ENCODE assay signal across 13 cellular contexts in the genomic region with DNA sequence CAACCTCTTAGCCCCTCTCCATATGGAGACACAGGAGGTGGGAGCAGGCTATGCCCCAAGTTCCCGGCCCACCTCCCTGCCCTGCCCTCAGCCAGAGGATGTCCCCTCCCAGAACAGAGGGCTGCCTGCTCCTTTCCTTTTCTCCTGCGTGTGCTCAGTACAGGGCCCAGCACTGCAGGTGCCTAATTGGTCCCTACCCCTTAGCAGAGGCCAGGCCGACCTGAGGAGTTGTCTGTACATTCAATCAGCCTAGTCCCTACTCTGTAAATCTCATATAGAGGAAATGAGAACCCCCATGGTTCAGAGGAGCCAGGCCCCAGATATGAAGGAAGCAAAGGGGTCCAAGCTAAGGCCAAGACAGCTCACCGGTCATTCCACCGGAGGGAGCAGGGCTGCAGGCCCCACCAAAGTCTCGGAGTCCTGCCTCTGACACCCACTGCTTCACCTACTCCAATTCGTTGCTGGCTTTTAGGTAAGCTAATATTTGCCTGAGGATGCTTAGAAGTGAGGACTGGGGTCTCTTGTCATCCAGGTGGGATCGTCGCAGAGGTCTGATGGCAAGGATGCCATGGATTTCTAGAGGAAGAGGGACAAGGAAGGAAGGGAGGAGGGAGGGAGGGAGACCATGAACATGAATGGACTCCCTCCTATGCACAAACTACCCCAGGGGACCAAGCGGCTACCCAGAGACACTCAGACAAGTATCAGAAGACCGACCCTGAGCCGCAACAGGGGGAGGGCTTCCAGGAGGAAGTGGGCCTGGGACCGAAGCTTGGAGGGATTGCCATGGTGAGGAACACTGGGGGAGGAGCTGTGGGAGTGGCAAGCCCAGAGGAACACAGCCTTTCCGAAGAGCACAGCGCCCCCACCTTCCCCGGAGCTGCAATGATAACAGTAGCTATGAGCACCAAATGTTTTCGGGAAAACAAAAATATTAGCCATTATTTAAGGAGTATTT. TPM values are rescaled to one million over a fixed set of nuclear protein-coding genes. Genes with fewer than 3 reads are reported as not detected.
DNase-seq lines count a peak whose midpoint lies in the region; ATAC-seq and TF ChIP-seq lines count a peak whose summit lies in the region.
"Had no signal": no experiment of that assay in that cellular context is flagged by ENCODE, and none has a peak within 500 bp of the region (broad histone marks: within the 10 kb centered on the region; RNA-seq: fewer than 3 reads in every experiment).

No MANE protein-coding gene starts in this region.

- H3K9me3 Mint-ChIP-seq in activated CD4-positive, alpha-beta memory T cell treated with anti-CD3 and anti-CD28 coated beads for 36 hours: no peaks in the 10 kb centered on the region

- no peak overlapping the region for H3K9ac ChIP-seq in colonic mucosa (ENCODE audit: low read depth in 2 of 2, low read length in 2 of 2)

- POLR2A ChIA-PET in activated CD4-positive, alpha-beta memory T cell treated with anti-CD3 and anti-CD28 coated beads for 36 hours (lab: Charles Lee): no interaction called here

- H3K27me3 ChIP-seq in colonic mucosa: no peaks in the 10 kb centered on the region
- H3K27me3 ChIP-seq: left lung had no signal

- no peak overlapping the region for H3K27ac Mint-ChIP-seq in activated CD4-positive, alpha-beta memory T cell treated with anti-CD3 and anti-CD28 coated beads for 36 hours
- H3K27ac Mint-ChIP-seq: activated naive CD4-positive, alpha-beta T cell treated with anti-CD3 and anti-CD28 coated beads for 36 hours; CD4-positive, CD25-positive, alpha-beta regulatory T cell had no signal

- peaks cover 4% of the 10 kb centered on the region for H3K4me1 Mint-ChIP-seq in activated CD4-positive, alpha-beta memory T cell treated with anti-CD3 and anti-CD28 coated beads for 36 hours (ENCODE audit: low read depth)
- H3K4me1 Mint-ChIP-seq: CD4-positive, CD25-positive, alpha-beta regulatory T cell had no signal

- no peak overlapping the region for H3K4me3 Mint-ChIP-seq in activated CD4-positive, alpha-beta memory T cell treated with anti-CD3 and anti-CD28 coated beads for 36 hours
- H3K4me3 Mint-ChIP-seq: activated naive CD4-positive, alpha-beta T cell treated with anti-CD3 and anti-CD28 coated beads for 36 hours; CD4-positive, CD25-positive, alpha-beta regulatory T cell had no signal

- ATAC-seq in HG02973 (IDR thresholded peaks at IDR 0.05; ENCODE audit: unreplicated experiment): no peak
- no peak for ATAC-seq in HG03139 (IDR thresholded peaks at IDR 0.05; ENCODE audit: unreplicated experiment)
- ATAC-seq: left lung had no signal

- peak; percentile 3 for TF ChIP-seq CTCF in NB4 (IDR thresholded peaks at IDR 0.05; ENCODE audit: low read depth, low read length)
- TF ChIP-seq CTCF in colonic mucosa (IDR thresholded peaks at IDR 0.05): no peak

- intact Hi-C loops in colonic mucosa (cut with DNase I): no loop called here
- intact Hi-C loops in activated CD4-positive, alpha-beta memory T cell treated with anti-CD3 and anti-CD28 coated beads for 36 hours (cut with micrococcal nuclease): no loop called here

- H3K4me3 ChIP-seq in NB4 (ENCODE audit: low read depth, low read length): no peak overlapping the region
- H3K4me3 ChIP-seq in colonic mucosa: no peak overlapping the region
- H3K4me3 ChIP-seq: left lung had no signal

- peak; percentile 89 for DNase-seq in DMS 273 treated with DMSO at 0.1 percent for 48 hours (lab: John Stamatoyannopoulos, UW)
- peak; percentile 26 for DNase-seq in NB4 (ENCODE audit: low read depth)
- peak; percentile 7 for DNase-seq in colonic mucosa
- peak; percentile 75 for DNase-seq in mesenteric fat pad (ENCODE audit: low spot score)
- no peak for DNase-seq in stimulated activated CD4-positive, alpha-beta T cell treated with anti-CD3 and anti-CD28 coated beads, Interleukin-2, amount 100 ng/mL, for 24 hours
- DNase-seq in activated CD4-positive, alpha-beta memory T cell treated with anti-CD3 and anti-CD28 coated beads for 36 hours: no peak
- DNase-seq: activated naive CD4-positive, alpha-beta T cell treated with anti-CD3 and anti-CD28 coated beads for 36 hours; CD4-positive, CD25-positive, alpha-beta regulatory T cell; left lung; NCI-H446 treated with DMSO at 0.1 percent for 48 hours; stimulated activated CD4-positive, alpha-beta T cell treated with anti-CD3 and anti-CD28 coated beads, Interleukin-12 subunit alpha, Interleukin-12 subunit beta, amount 100 ng/mL, for 4 hours had no signal

- H3K27ac ChIP-seq in colonic mucosa: no peak overlapping the region
- H3K27ac ChIP-seq: left lung had no signal

- H3K36me3 Mint-ChIP-seq in activated CD4-positive, alpha-beta memory T cell treated with anti-CD3 and anti-CD28 coated beads for 36 hours: no peaks in the 10 kb centered on the region
- H3K36me3 Mint-ChIP-seq: CD4-positive, CD25-positive, alpha-beta regulatory T cell had no signal

- peaks cover 14% of the 10 kb centered on the region for H3K27me3 Mint-ChIP-seq in activated CD4-positive, alpha-beta memory T cell treated with anti-CD3 and anti-CD28 coated beads for 36 hours

- TF ChIP-seq POLR2A in NB4 (IDR thresholded peaks at IDR 0.05; ENCODE audit: extremely low read depth, insufficient read length): no peak

- no peaks in the 10 kb centered on the region for H3K4me1 ChIP-seq in colonic mucosa
- H3K4me1 ChIP-seq: left lung had no signal

- no peaks in the 10 kb centered on the region for H3K9me3 ChIP-seq in colonic mucosa
- H3K9me3 ChIP-seq: left lung had no signal

- CTCF ChIA-PET in activated CD4-positive, alpha-beta memory T cell treated with anti-CD3 and anti-CD28 coated beads for 36 hours (lab: Charles Lee): interaction anchor here (1.1 to 1.2 kb wide), 2 partner anchors 18 to 87 kb away, joined by 3 to 4 read pairs; no protein-coding TSS in a partner anchor

- H3K36me3 ChIP-seq in colonic mucosa: no peaks in the 10 kb centered on the region
- H3K36me3 ChIP-seq: left lung had no signal

RNA-seq across cellular contexts. Expression of a gene that starts 30.4 kb away (rescaled TPM):
- total RNA-seq in colonic mucosa: under 1 TPM; 0.56 to 0.59 TPM
- not detected for total RNA-seq in mesenteric fat pad
- under 1 TPM; 0.19 TPM for total RNA-seq in activated CD4-positive, alpha-beta memory T cell treated with anti-CD3 and anti-CD28 coated beads for 36 hours

Comparison
In these comparisons a context has a peak if more than half of its experiments do, and no peak if none do; other contexts are left out.
1. DNase-seq: peak in DMS 273 treated with DMSO at 0.1 percent for 48 hours (single experiment), NB4 (single experiment), colonic mucosa (single experiment) and mesenteric fat pad (single experiment); none in stimulated activated CD4-positive, alpha-beta T cell treated with anti-CD3 and anti-CD28 coated beads, Interleukin-2, amount 100 ng/mL, for 24 hours (0 of 2) and activated CD4-positive, alpha-beta memory T cell treated with anti-CD3 and anti-CD28 coated beads for 36 hours (single experiment).